9 cellular contexts compared by ENCODE assay signal in genomic region chr11:7987560-7987883, GRCh38. TPM values are rescaled to one million over a fixed set of nuclear protein-coding genes. Genes with fewer than 3 reads are reported as not detected.
DNase-seq lines count a peak whose midpoint lies in the region; ATAC-seq and TF ChIP-seq lines count a peak whose summit lies in the region.
"Not testable (repeated sequence)": the region's sequence is repeated elsewhere in the genome, so short reads cannot be mapped to it uniquely, and the experiment has no call there.
"Had no signal": no experiment of that assay in that cellular context is flagged by ENCODE, and none has a peak within 500 bp of the region (broad histone marks: within the 10 kb centered on the region; RNA-seq: fewer than 3 reads in every experiment).

No MANE protein-coding gene starts in this region.

- not testable (repeated sequence) for ATAC-seq in lung (ENCODE audit: insufficient read depth, low FRiP score); aorta (ENCODE audit: low FRiP score)

- H4K20me1 ChIP-seq in fibroblast of lung (ENCODE audit: control insufficient read depth, extremely low read depth, insufficient read depth, low read length) = not testable (repeated sequence)

- not testable (repeated sequence) for H3K27me3 ChIP-seq in HL-60 (ENCODE audit: insufficient read depth, poor library complexity, severe bottlenecking); fibroblast of lung (ENCODE audit: control insufficient read depth, insufficient read depth, low read length); lung (ENCODE audit: control insufficient read depth, insufficient read depth); rectal smooth muscle tissue (ENCODE audit: control insufficient read depth, insufficient read depth, low read length); aorta (ENCODE audit: control insufficient read depth in 1 of 2, insufficient read depth in 2 of 2, low read length in 1 of 2)

- H3K4me1 Mint-ChIP-seq in T-helper 1 cell treated with Interleukin-12 subunit alpha and Interleukin-12 subunit beta and Interleukin-4 antibody, amounts not matched to agents 30 μg/mL and 1 μg/mL, for 36 hours (ENCODE audit: low read depth) = peaks cover 28% of the 10 kb centered on the region

- in situ Hi-C loops in astrocyte of the cerebellum (cut with HindIII; ENCODE audit: low sequenced_read_pairs) = not testable (repeated sequence)

- not testable (repeated sequence) for DNase-seq in GM12864 (ENCODE audit: low read depth); HL-60 (ENCODE audit: low read depth in 1 of 2, low spot score in 1 of 2); astrocyte of the cerebellum (ENCODE audit: low read depth); fibroblast of lung (ENCODE audit: low read depth in 2 of 2); lung (ENCODE audit: low spot score); aorta

- not testable (repeated sequence) for H3K27me3 Mint-ChIP-seq in T-helper 1 cell treated with Interleukin-12 subunit alpha and Interleukin-12 subunit beta and Interleukin-4 antibody, amounts not matched to agents 30 μg/mL and 1 μg/mL, for 36 hours (ENCODE audit: low read depth)

- H3K4me2 ChIP-seq in fibroblast of lung (ENCODE audit: extremely low read depth, insufficient read depth, low read length) = peak overlapping the region; percentile 94

- H3K4me3 Mint-ChIP-seq in T-helper 1 cell treated with Interleukin-12 subunit alpha and Interleukin-12 subunit beta and Interleukin-4 antibody, amounts not matched to agents 30 μg/mL and 1 μg/mL, for 36 hours = peak overlapping the region; percentile 98

- H3K27ac ChIP-seq in HL-60 (replicated peaks) = peak overlapping the region; percentile 88
- peak overlapping the region; percentile 73 for H3K27ac ChIP-seq in fibroblast of lung (ENCODE audit: insufficient read depth, low read length)
- peak overlapping the region; percentile 6 to 85 for H3K27ac ChIP-seq in lung (ENCODE audit: low read depth in 1 of 2, low read length in 1 of 2)
- not testable (repeated sequence) for H3K27ac ChIP-seq in rectal smooth muscle tissue (ENCODE audit: low read depth, low read length); aorta (ENCODE audit: low read depth in 1 of 2, low read length in 2 of 2)

- H3K79me2 ChIP-seq in fibroblast of lung (ENCODE audit: control insufficient read depth, insufficient read depth, low read length) = peaks cover 47% of the 10 kb centered on the region

- intact Hi-C loops in aorta (cut with DNase I) = loop anchor here (1.0 to 10.0 kb wide), 4 partner anchors 83 to 293 kb away; no protein-coding TSS in a partner anchor

- WGBS in lung, 2 donors = 0% methylated on average over 6 to 9 of the region's 13 CpGs
- 1 to 2% methylated on average over 7 to 9 of the region's 13 CpGs for WGBS in aorta, 2 donors

- H3K27ac Mint-ChIP-seq in T-helper 1 cell treated with Interleukin-12 subunit alpha and Interleukin-12 subunit beta and Interleukin-4 antibody, amounts not matched to agents 30 μg/mL and 1 μg/mL, for 36 hours = peak overlapping the region; percentile 91

- peaks cover 17% of the 10 kb centered on the region for H3K36me3 Mint-ChIP-seq in T-helper 1 cell treated with Interleukin-12 subunit alpha and Interleukin-12 subunit beta and Interleukin-4 antibody, amounts not matched to agents 30 μg/mL and 1 μg/mL, for 36 hours (ENCODE audit: low read depth)

- H3K9me3 ChIP-seq in fibroblast of lung (ENCODE audit: control insufficient read depth, insufficient read depth, low read depth, low read length); lung (ENCODE audit: control insufficient read depth in 2 of 2, insufficient read depth in 1 of 2, low read length in 1 of 2); aorta (ENCODE audit: control insufficient read depth, low read length): not testable (repeated sequence)

- H3K36me3 ChIP-seq in fibroblast of lung (ENCODE audit: control insufficient read depth, insufficient read depth, low read length); lung (ENCODE audit: control insufficient read depth in 2 of 2, insufficient read depth in 2 of 2, low read length in 2 of 2); rectal smooth muscle tissue (ENCODE audit: control insufficient read depth, insufficient read depth, low read length); aorta (ENCODE audit: control insufficient read depth in 1 of 2, insufficient read depth in 2 of 2, low read length in 1 of 2): not testable (repeated sequence)

- peak overlapping the region; percentile 89 for H3K4me3 ChIP-seq in GM12864 (ENCODE audit: low read depth, low read length)
- H3K4me3 ChIP-seq in HL-60 (replicated peaks; ENCODE audit: insufficient read depth, low read length) = peak overlapping the region; percentile 83
- peak overlapping the region; percentile 89 for H3K4me3 ChIP-seq in astrocyte of the cerebellum (ENCODE audit: low read depth, low read length)
- peak overlapping the region; percentile 71 to 100 (median 83) for H3K4me3 ChIP-seq in fibroblast of lung (replicated peaks in 1 of 4; ENCODE audit: control extremely low read depth in 1 of 4, insufficient read depth in 1 of 4, low read depth in 3 of 4, low read length in 4 of 4)
- peak overlapping the region; percentile 98 for H3K4me3 ChIP-seq in lung
- peak overlapping the region; percentile 94 for H3K4me3 ChIP-seq in rectal smooth muscle tissue (ENCODE audit: low read length)
- H3K4me3 ChIP-seq in aorta (ENCODE audit: low read length in 2 of 2) = peak overlapping the region; percentile 93 to 95

- H3K4me1 ChIP-seq in fibroblast of lung (ENCODE audit: control insufficient read depth, extremely low read depth, insufficient read depth, low read length); aorta (ENCODE audit: control insufficient read depth in 1 of 2, insufficient read depth in 2 of 2, low read length in 2 of 2): not testable (repeated sequence)
- H3K4me1 ChIP-seq in lung (ENCODE audit: control insufficient read depth in 2 of 2, insufficient read depth in 2 of 2, low read length in 2 of 2) = peaks cover 2 to 12% of the 10 kb centered on the region in 2 donors
- peaks cover 20% of the 10 kb centered on the region for H3K4me1 ChIP-seq in rectal smooth muscle tissue (ENCODE audit: control insufficient read depth, insufficient read depth, low read length)

- TF ChIP-seq CTCF in GM12864 (IDR thresholded peaks at IDR 0.05; ENCODE audit: low read depth, low read length, missing control alignments); HL-60 (IDR thresholded peaks at IDR 0.05; ENCODE audit: insufficient read depth, low read length); astrocyte of the cerebellum (IDR thresholded peaks at IDR 0.05; ENCODE audit: low read depth, low read length, missing control alignments); fibroblast of lung (conservative IDR thresholded peaks at IDR 0.05 in 1 of 2, IDR thresholded peaks at IDR 0.05 in 1 of 2; ENCODE audit: low read depth in 1 of 2, low read length in 2 of 2); lung (IDR thresholded peaks at IDR 0.05; ENCODE audit: control extremely low read depth, extremely low read depth): not testable (repeated sequence)

- H3K9me3 Mint-ChIP-seq in T-helper 1 cell treated with Interleukin-12 subunit alpha and Interleukin-12 subunit beta and Interleukin-4 antibody, amounts not matched to agents 30 μg/mL and 1 μg/mL, for 36 hours = not testable (repeated sequence)

- H3K9ac ChIP-seq in fibroblast of lung (ENCODE audit: insufficient read depth, low read length) = peak overlapping the region; percentile 73
- H3K9ac ChIP-seq in rectal smooth muscle tissue (ENCODE audit: low read length) = peak overlapping the region; percentile 51

- not testable (repeated sequence) for H2AFZ ChIP-seq in fibroblast of lung (ENCODE audit: low read length)

RNA-seq across cellular contexts. Expression of gene EIF3F, which starts 0.4 kb away (rescaled TPM):
- total RNA-seq in fibroblast of lung (291 and 303 TPM in 2 replicates), lung (100 to 1,000 TPM; 209 to 260 TPM), aorta (100 to 1,000 TPM; 156 to 183 TPM)
- polyA plus RNA-seq in fibroblast of lung (323 and 345 TPM in 2 replicates), lung (100 to 1,000 TPM; 166 to 471 TPM), aorta (100 to 1,000 TPM; 258 to 486 TPM)
- 445 and 471 TPM in 2 replicates for polyA plus RNA-seq in fibroblast of lung (2012)
- polyA minus RNA-seq in fibroblast of lung (ENCODE audit: low replicate concordance) = 289 and 384 TPM in 2 replicates

RNA-seq across cellular contexts. Expression of gene NLRP10, which starts 22.3 kb away (rescaled TPM):
- total RNA-seq in fibroblast of lung (0.26 and 9.6 TPM in 2 replicates), lung (not detected), aorta (not detected)
- polyA plus RNA-seq in fibroblast of lung (2.2 and 4.8 TPM in 2 replicates), lung (not detected), aorta (not detected)
- polyA plus RNA-seq in fibroblast of lung (2012) = 1.1 and 3.3 TPM in 2 replicates
- 7.9 and 22.8 TPM in 2 replicates for polyA minus RNA-seq in fibroblast of lung (ENCODE audit: low replicate concordance)
- polyA plus RNA-seq: adipose tissue had no signal

RNA-seq across cellular contexts. Expression of gene OR10A3, which starts 46.0 kb away (rescaled TPM):
- total RNA-seq in fibroblast of lung = 0.17 TPM in 1 of 2 replicates, not detected in the other
- polyA plus RNA-seq in fibroblast of lung = 0.07 TPM in 1 of 2 replicates, not detected in the other
- polyA plus RNA-seq in fibroblast of lung (2012) = not detected in 2 replicates
- not detected in 2 replicates for polyA minus RNA-seq in fibroblast of lung (ENCODE audit: low replicate concordance)
- not detected for total RNA-seq in lung
- not detected for polyA plus RNA-seq in lung
- total RNA-seq in aorta = not detected
- not detected for polyA plus RNA-seq in aorta
- polyA plus RNA-seq: adipose tissue had no signal

RNA-seq across cellular contexts. Expression of gene OR10A6, which starts 56.5 kb away (rescaled TPM):
- total RNA-seq in fibroblast of lung (under 0.01 TPM in 1 of 2 replicates, not detected in the other), lung (not detected), aorta (not detected)
- polyA plus RNA-seq in fibroblast of lung (0.05 and 0.06 TPM in 2 replicates), lung (not detected), aorta (not detected)
- polyA plus RNA-seq in fibroblast of lung (2012) = 0.09 TPM in 1 of 2 replicates, not detected in the other
- polyA minus RNA-seq in fibroblast of lung (ENCODE audit: low replicate concordance) = not detected in 2 replicates
- polyA plus RNA-seq: adipose tissue had no signal
